ENCODE assay signal across 20 cellular contexts in genomic region chr5:137587952-137588351, GRCh38.
A peak's percentile ranks its signal among the peaks of the same experiment; 100 is the strongest.
DNase-seq lines count a peak whose midpoint lies in the region; ATAC-seq, FAIRE-seq and TF ChIP-seq lines count a peak whose summit lies in the region.
"Had no signal": no experiment of that assay in that cellular context is flagged by ENCODE, and none has a peak within 500 bp of the region (broad histone marks: within the 10 kb centered on the region; RNA-seq: fewer than 3 reads in every experiment).

No MANE protein-coding gene starts in this region.

- no peak for TF ChIP-seq POLR2A in GM12892 (IDR thresholded peaks at IDR 0.05; ENCODE audit: low read depth, low read length)
- TF ChIP-seq POLR2A in stomach (IDR thresholded peaks at IDR 0.05), result no peak

- no peaks in the 10 kb centered on the region for H3K36me3 ChIP-seq in stomach
- H3K36me3 ChIP-seq: HAP-1 had no signal

- TF ChIP-seq CTCF in coronary artery (IDR thresholded peaks at IDR 0.05), result no peak
- no peak for TF ChIP-seq CTCF in foreskin fibroblast (IDR thresholded peaks at IDR 0.05; ENCODE audit: low read depth, low read length)
- no peak for TF ChIP-seq CTCF in stomach (IDR thresholded peaks at IDR 0.05)

- in situ Hi-C loops in G401 (cut with HindIII; ENCODE audit: low sequenced_read_pairs), result no loop called here

- H3K4me1 ChIP-seq in stomach, result no peaks in the 10 kb centered on the region
- H3K4me1 ChIP-seq: HAP-1 had no signal

- peak; percentile 47 for DNase-seq in COR-L47 (lab: John Stamatoyannopoulos, UW)
- peak; percentile 30 for DNase-seq in G401 (ENCODE audit: low spot score)
- peak; percentile 82 for DNase-seq in NCI-H2227 treated with DMSO at 0.1 percent for 48 hours (lab: John Stamatoyannopoulos, UW)
- peak; percentile 50 for DNase-seq in coronary artery (ENCODE audit: low spot score)
- DNase-seq in foreskin fibroblast, result no peak
- DNase-seq in GM12892 (ENCODE audit: insufficient read length), result no peak
- no peak for DNase-seq in stomach
- no peak for DNase-seq in left cardiac atrium
- DNase-seq: C1 segment of cervical spinal cord; CD4-positive, CD25-positive, alpha-beta regulatory T cell; CD8-positive, alpha-beta T cell; DMS 273 treated with DMSO at 0.1 percent for 48 hours; DMS79; EL; GF-D8; GOT3 had no signal

- no peak overlapping the region for H3K4me3 ChIP-seq in coronary artery
- H3K4me3 ChIP-seq in foreskin fibroblast (ENCODE audit: low read depth in 1 of 2, low read length in 2 of 2), result no peak overlapping the region
- H3K4me3 ChIP-seq in stomach, result no peak overlapping the region
- H3K4me3 ChIP-seq: HAP-1 had no signal

- H3K27ac ChIP-seq in coronary artery (no peak overlapping the region), stomach (no peak overlapping the region)

- no peaks in the 10 kb centered on the region for H3K27me3 ChIP-seq in stomach

- ATAC-seq in left cardiac atrium, result no peak
- ATAC-seq: CD8-positive, alpha-beta T cell had no signal

- peaks cover 0 to 14% (median 11%) of the 10 kb centered on the region in 4 donors for H3K9me3 ChIP-seq in stomach
- H3K9me3 ChIP-seq: HAP-1 had no signal

- no peak for FAIRE-seq in GM12892 (lab: Jason Lieb, UNC)
- FAIRE-seq: D721Med, GM12891, H54 had no signal

- TF ChIP-seq EP300 in stomach (IDR thresholded peaks at IDR 0.05), result no peak

- WGBS in stomach, 5 donors, result 69 to 83% (median 76%) methylated on average over 2 of the region's 2 CpGs

- intact Hi-C loops in stomach (cut with DNase I; ENCODE audit: low total_unique reads), result no loop called here
- intact Hi-C loops in left cardiac atrium (cut with DNase I), result no loop called here

Comparison
In these comparisons a context has a peak if more than half of its experiments do, and no peak if none do; other contexts are left out.
1. DNase-seq: peak in COR-L47 (single experiment), G401 (single experiment), NCI-H2227 treated with DMSO at 0.1 percent for 48 hours (single experiment) and coronary artery (single experiment); none in foreskin fibroblast (0 of 2), GM12892 (single experiment), stomach (single experiment) and left cardiac atrium (single experiment).